In the genomic region with DNA sequence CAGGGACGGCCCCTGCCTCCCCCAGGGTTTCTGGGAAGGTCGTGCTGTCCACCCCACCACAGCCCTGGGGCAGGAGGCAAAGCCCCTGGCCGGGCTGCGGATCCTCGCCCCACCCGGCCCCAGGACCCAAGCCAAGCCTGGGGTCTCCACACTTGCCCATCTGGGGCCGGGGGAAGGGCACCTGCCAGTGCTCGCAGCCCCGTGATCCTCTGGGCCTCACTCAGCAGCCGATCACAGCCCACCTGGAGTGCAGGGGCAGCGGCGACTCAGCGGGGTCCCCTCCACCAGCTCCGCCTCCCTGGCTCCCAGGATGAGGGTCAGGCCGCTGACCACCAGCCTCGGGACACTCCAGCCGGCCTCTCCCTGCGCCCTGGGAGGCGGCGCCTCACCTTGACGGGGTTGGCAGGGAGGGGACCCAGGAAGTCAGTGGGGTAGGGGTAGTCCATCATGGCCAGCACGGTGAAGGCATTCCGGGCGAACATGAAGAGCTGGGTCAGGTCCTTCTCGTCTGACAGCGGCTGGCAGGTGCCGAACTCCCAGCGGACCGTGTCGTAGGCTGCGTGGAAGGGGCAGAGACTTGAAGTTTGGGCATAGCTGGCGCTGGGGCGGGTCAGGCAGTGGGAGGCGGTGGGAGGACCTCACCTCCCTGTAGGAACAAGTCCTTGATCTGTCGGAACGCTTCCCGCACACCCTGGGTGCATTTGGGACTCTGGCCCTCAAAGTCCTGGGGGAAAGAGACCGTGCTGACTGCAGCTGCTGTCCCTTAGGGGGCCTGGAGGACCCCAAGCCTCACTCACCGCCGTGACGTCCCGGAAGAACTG, we compare ENCODE assay signal across 15 cellular contexts. TPM values are rescaled to one million over a fixed set of nuclear protein-coding genes. Genes with fewer than 3 reads are reported as not detected.
DNase-seq lines count a peak whose midpoint lies in the region; ATAC-seq and TF ChIP-seq lines count a peak whose summit lies in the region.
"Had no signal": no experiment of that assay in that cellular context is flagged by ENCODE, and none has a peak within 500 bp of the region (broad histone marks: within the 10 kb centered on the region; RNA-seq: fewer than 3 reads in every experiment).

No MANE protein-coding gene starts in this region.

- CTCF ChIA-PET in activated B cell treated with CpG ODN at 0.5 μM for 24 hours (lab: Charles Lee): interaction anchor here (1.1 kb wide), 1 partner anchor 45 kb away, joined by 3 read pairs; no protein-coding TSS in a partner anchor
- CTCF ChIA-PET in naive thymus-derived CD4-positive, alpha-beta T cell (lab: Charles Lee): no interaction called here

- no peaks in the 10 kb centered on the region for H3K27me3 Mint-ChIP-seq in CD4-positive, CD25-positive, alpha-beta regulatory T cell
- H3K27me3 Mint-ChIP-seq in activated B cell treated with CpG ODN at 0.5 μM for 24 hours: no peaks in the 10 kb centered on the region
- H3K27me3 Mint-ChIP-seq in naive thymus-derived CD4-positive, alpha-beta T cell: no peaks in the 10 kb centered on the region

- peaks cover 0 to 10% (median 0%) of the 10 kb centered on the region in 4 donors for H3K4me1 Mint-ChIP-seq in CD4-positive, CD25-positive, alpha-beta regulatory T cell
- H3K4me1 Mint-ChIP-seq in activated B cell treated with CpG ODN at 0.5 μM for 24 hours: peaks cover 10% of the 10 kb centered on the region
- H3K4me1 Mint-ChIP-seq in naive thymus-derived CD4-positive, alpha-beta T cell: peaks cover 0 to 11% (median 5%) of the 10 kb centered on the region in 7 donors

- no peaks in the 10 kb centered on the region for H3K9me3 Mint-ChIP-seq in CD4-positive, CD25-positive, alpha-beta regulatory T cell
- H3K9me3 Mint-ChIP-seq in activated B cell treated with CpG ODN at 0.5 μM for 24 hours: no peaks in the 10 kb centered on the region
- no peaks in the 10 kb centered on the region for H3K9me3 Mint-ChIP-seq in naive thymus-derived CD4-positive, alpha-beta T cell

- no peaks in the 10 kb centered on the region for H3K36me3 Mint-ChIP-seq in CD4-positive, CD25-positive, alpha-beta regulatory T cell
- peaks cover 29% of the 10 kb centered on the region for H3K36me3 Mint-ChIP-seq in activated B cell treated with CpG ODN at 0.5 μM for 24 hours (ENCODE audit: low read depth)
- peaks cover 0 to 3% (median 0%) of the 10 kb centered on the region in 5 donors for H3K36me3 Mint-ChIP-seq in naive thymus-derived CD4-positive, alpha-beta T cell

- intact Hi-C loops in activated B cell treated with CpG ODN at 0.5 μM for 24 hours (cut with micrococcal nuclease) (no loop called here), left colon (cut with DNase I, micrococcal nuclease) (loop anchor here in 1 of 2 donors (10.0 kb wide), 1 partner anchor 122 kb away; a partner anchor contains a TSS)
- intact Hi-C loops in naive thymus-derived CD4-positive, alpha-beta T cell (cut with micrococcal nuclease): no loop called here

- H3K27ac Mint-ChIP-seq in CD4-positive, CD25-positive, alpha-beta regulatory T cell: no peak overlapping the region
- H3K27ac Mint-ChIP-seq in activated B cell treated with CpG ODN at 0.5 μM for 24 hours: no peak overlapping the region
- peak overlapping the region in 4 of 9 donors; percentile 14 to 43 (median 26) for H3K27ac Mint-ChIP-seq in naive thymus-derived CD4-positive, alpha-beta T cell

- 0 out of 2 replicates have a peak, but pooled peaks cover 8% of the 10 kb centered on the region for H4K20me1 ChIP-seq in DND-41 (ENCODE audit: insufficient read depth, low read length)

- ATAC-seq in CD4-positive, CD25-positive, alpha-beta regulatory T cell (ENCODE audit: low read depth in 2 of 2): no peak
- ATAC-seq in DND-41 (ENCODE audit: insufficient read depth, low read depth) (no peak), activated B cell treated with CpG ODN at 0.5 μM for 24 hours (ENCODE audit: low read depth) (no peak), left colon (no peak)
- ATAC-seq in naive thymus-derived CD4-positive, alpha-beta T cell: no peak

- POLR2A ChIA-PET in activated B cell treated with CpG ODN at 0.5 μM for 24 hours (lab: Charles Lee): interaction anchor here (1.1 to 3.3 kb wide), 4 partner anchors 14 to 165 kb away, joined by 3 to 10 read pairs (median 4); a partner anchor contains a TSS
- POLR2A ChIA-PET in naive thymus-derived CD4-positive, alpha-beta T cell (lab: Charles Lee): interaction anchor here (0.7 to 3.6 kb wide), 5 partner anchors 15 to 129 kb away, joined by 3 to 21 read pairs (median 3); a partner anchor contains a TSS

- H3K27ac ChIP-seq in CD4-positive, CD25-positive, alpha-beta regulatory T cell (ENCODE audit: insufficient read depth, low read length, poor library complexity, severe bottlenecking): no peak overlapping the region
- H3K27ac ChIP-seq in DND-41 (ENCODE audit: low read length): no peak overlapping the region
- H3K27ac ChIP-seq in naive thymus-derived CD4-positive, alpha-beta T cell (ENCODE audit: low read depth, low read length): peak overlapping the region; percentile 59
- H3K27ac ChIP-seq: SJSA1, tibial artery had no signal

- DNase-seq in CD4-positive, CD25-positive, alpha-beta regulatory T cell: no peak
- DNase-seq in DND-41: no peak
- DNase-seq in activated B cell treated with CpG ODN at 0.5 μM for 24 hours: no peak
- DNase-seq in naive thymus-derived CD4-positive, alpha-beta T cell: no peak
- no peak for DNase-seq in DMS53 treated with DMSO at 0.1 percent for 48 hours (lab: John Stamatoyannopoulos, UW; ENCODE audit: unreplicated experiment)
- no peak for DNase-seq in foreskin melanocyte
- no peak for DNase-seq in left colon
- DNase-seq: activated CD4-positive, CD25-positive, alpha-beta regulatory T cell; cortex of kidney; NCI-H1105 treated with DMSO at 0.1 percent for 48 hours; NCI-H524 treated with DMSO at 0.1 percent for 48 hours; tibial artery had no signal

- no peak overlapping the region for H3K4me3 ChIP-seq in CD4-positive, CD25-positive, alpha-beta regulatory T cell (ENCODE audit: low read depth, low read length)
- H3K4me3 ChIP-seq in DND-41 (ENCODE audit: low read depth in 1 of 2, low read length in 2 of 2): peak overlapping the region in 1 of 2 experiments; percentile 53; a peak in 2 of 4 replicates
- H3K4me3 ChIP-seq in naive thymus-derived CD4-positive, alpha-beta T cell (ENCODE audit: low read length): no peak overlapping the region
- H3K4me3 ChIP-seq: SJSA1 had no signal

- H2AFZ ChIP-seq in DND-41 (ENCODE audit: low read depth, low read length): no peak overlapping the region

- peak overlapping the region; percentile 61 for H3K4me2 ChIP-seq in DND-41 (ENCODE audit: insufficient read depth, low read length)

- H3K4me1 ChIP-seq in CD4-positive, CD25-positive, alpha-beta regulatory T cell (ENCODE audit: control insufficient read depth, insufficient read depth, low read length, poor library complexity, severe bottlenecking): peaks cover 15% of the 10 kb centered on the region
- H3K4me1 ChIP-seq in DND-41 (ENCODE audit: insufficient read depth, low read length): peaks cover 24% of the 10 kb centered on the region
- H3K4me1 ChIP-seq in naive thymus-derived CD4-positive, alpha-beta T cell (ENCODE audit: control insufficient read depth in 2 of 2, insufficient read depth in 2 of 2, low read length in 2 of 2): peaks cover 0 to 4% of the 10 kb centered on the region in 2 donors

- H3K9me3 ChIP-seq in CD4-positive, CD25-positive, alpha-beta regulatory T cell (ENCODE audit: control insufficient read depth in 2 of 2, low read length in 2 of 2): no peaks in the 10 kb centered on the region
- no peaks in the 10 kb centered on the region for H3K9me3 ChIP-seq in DND-41 (ENCODE audit: insufficient read depth, low read length, severe bottlenecking)
- no peaks in the 10 kb centered on the region for H3K9me3 ChIP-seq in naive thymus-derived CD4-positive, alpha-beta T cell (ENCODE audit: control insufficient read depth in 2 of 3, low read length in 3 of 3)
- H3K9me3 ChIP-seq: SJSA1, tibial artery had no signal

- no peaks in the 10 kb centered on the region for H3K27me3 ChIP-seq in CD4-positive, CD25-positive, alpha-beta regulatory T cell (ENCODE audit: control insufficient read depth, insufficient read depth, low read length)
- H3K27me3 ChIP-seq in DND-41 (ENCODE audit: insufficient read depth, low read length, poor library complexity): no peaks in the 10 kb centered on the region
- no peaks in the 10 kb centered on the region for H3K27me3 ChIP-seq in naive thymus-derived CD4-positive, alpha-beta T cell (ENCODE audit: control insufficient read depth in 2 of 2, insufficient read depth in 2 of 2, low read length in 2 of 2)

- peaks cover 6% of the 10 kb centered on the region for H3K36me3 ChIP-seq in CD4-positive, CD25-positive, alpha-beta regulatory T cell (ENCODE audit: control insufficient read depth, insufficient read depth, low read length)
- H3K36me3 ChIP-seq in DND-41 (ENCODE audit: insufficient read depth, low read length): peaks cover 54% of the 10 kb centered on the region
- peaks cover 0 to 54% (median 4%) of the 10 kb centered on the region in 3 experiments for H3K36me3 ChIP-seq in naive thymus-derived CD4-positive, alpha-beta T cell (ENCODE audit: control insufficient read depth in 2 of 3, insufficient read depth in 3 of 3, low read length in 3 of 3)

- H3K4me3 Mint-ChIP-seq in CD4-positive, CD25-positive, alpha-beta regulatory T cell: peak overlapping the region; percentile 44 to 88 (median 80)
- H3K4me3 Mint-ChIP-seq in activated B cell treated with CpG ODN at 0.5 μM for 24 hours: peak overlapping the region; percentile 74
- H3K4me3 Mint-ChIP-seq in naive thymus-derived CD4-positive, alpha-beta T cell: peak overlapping the region in 8 of 10 donors; percentile 47 to 81 (median 72)

- no peak for TF ChIP-seq CTCF in DND-41 (IDR thresholded peaks at IDR 0.05; ENCODE audit: borderline replicate concordance, extremely low read depth, low read length, poor library complexity, severe bottlenecking)
- TF ChIP-seq CTCF in activated B cell treated with CpG ODN at 0.5 μM for 24 hours (IDR thresholded peaks at IDR 0.05): no peak

- H3K9ac ChIP-seq in DND-41 (ENCODE audit: low read depth, low read length): 0 out of 2 replicates have a peak overlapping the region, but pooled peaks have one; percentile 26

- H3K79me2 ChIP-seq in DND-41 (ENCODE audit: insufficient read depth, low read length): peaks cover 17% of the 10 kb centered on the region

RNA-seq across cellular contexts. Expression of a gene that starts 1.8 kb away (rescaled TPM):
- total RNA-seq in CD4-positive, CD25-positive, alpha-beta regulatory T cell: 343 TPM
- 100 to 1,000 TPM; 119 to 164 (median 153) TPM for polyA plus RNA-seq in CD4-positive, CD25-positive, alpha-beta regulatory T cell
- total RNA-seq in activated B cell treated with CpG ODN at 0.5 μM for 24 hours (254 and 259 TPM in 2 replicates), left colon (10 to 100 TPM; 53.1 to 66.0 TPM)
- total RNA-seq in naive thymus-derived CD4-positive, alpha-beta T cell: 100 to 1,000 TPM; 235 to 328 (median 298) TPM
- polyA plus RNA-seq in naive thymus-derived CD4-positive, alpha-beta T cell: 100 to 1,000 TPM in 1 of 2 donors, 10 to 100 TPM in 1; 86.9 to 120 TPM

RNA-seq across cellular contexts. Expression of a gene that starts 26.0 kb away (rescaled TPM):
- 71.3 TPM for total RNA-seq in CD4-positive, CD25-positive, alpha-beta regulatory T cell
- polyA plus RNA-seq in CD4-positive, CD25-positive, alpha-beta regulatory T cell: 10 to 100 TPM; 42.1 to 53.5 (median 45.7) TPM
- total RNA-seq in activated B cell treated with CpG ODN at 0.5 μM for 24 hours (33.6 and 37.7 TPM in 2 replicates), left colon (10 to 100 TPM; 50.0 to 53.5 TPM)
- total RNA-seq in naive thymus-derived CD4-positive, alpha-beta T cell: 10 to 100 TPM; 57.3 to 74.2 (median 70.2) TPM
- polyA plus RNA-seq in naive thymus-derived CD4-positive, alpha-beta T cell: 10 to 100 TPM; 36.0 to 51.2 TPM

RNA-seq across cellular contexts. Expression of a gene that starts 26.2 kb away (rescaled TPM):
- not detected for total RNA-seq in CD4-positive, CD25-positive, alpha-beta regulatory T cell
- not detected for polyA plus RNA-seq in CD4-positive, CD25-positive, alpha-beta regulatory T cell
- total RNA-seq in activated B cell treated with CpG ODN at 0.5 μM for 24 hours (0.22 TPM in 1 of 2 replicates, not detected in the other), left colon (under 1 TPM; 0.46 to 0.47 TPM)
- not detected for total RNA-seq in naive thymus-derived CD4-positive, alpha-beta T cell
- polyA plus RNA-seq in naive thymus-derived CD4-positive, alpha-beta T cell: not detected
- total RNA-seq: H4, SJSA1, skeletal muscle tissue had no signal

RNA-seq across cellular contexts. Expression of a gene that starts 35.5 kb away (rescaled TPM):
- total RNA-seq in CD4-positive, CD25-positive, alpha-beta regulatory T cell: 14.8 TPM
- 1 to 10 TPM; 1.3 to 3.6 (median 1.7) TPM for polyA plus RNA-seq in CD4-positive, CD25-positive, alpha-beta regulatory T cell
- total RNA-seq in activated B cell treated with CpG ODN at 0.5 μM for 24 hours: 13.4 and 17.2 TPM in 2 replicates
- 10 to 100 TPM; 11.6 to 27.6 (median 15.2) TPM for total RNA-seq in naive thymus-derived CD4-positive, alpha-beta T cell
- polyA plus RNA-seq in naive thymus-derived CD4-positive, alpha-beta T cell: 1 to 10 TPM in 1 of 2 donors, under 1 TPM in 1; 0.71 to 1.4 TPM
- 10 to 100 TPM; 13.0 to 18.2 TPM for total RNA-seq in left colon

RNA-seq across cellular contexts. Expression of a gene that starts 42.4 kb away (rescaled TPM):
- 1.2 TPM for total RNA-seq in CD4-positive, CD25-positive, alpha-beta regulatory T cell
- under 1 TPM; 0.09 to 0.62 (median 0.18) TPM for polyA plus RNA-seq in CD4-positive, CD25-positive, alpha-beta regulatory T cell
- total RNA-seq in activated B cell treated with CpG ODN at 0.5 μM for 24 hours: 0.80 and 0.81 TPM in 2 replicates
- total RNA-seq in naive thymus-derived CD4-positive, alpha-beta T cell: 10 to 100 TPM in 1 of 5 experiments, 1 to 10 TPM in 1, under 1 TPM in 3; 0.16 to 22.1 (median 0.74) TPM
- polyA plus RNA-seq in naive thymus-derived CD4-positive, alpha-beta T cell: under 1 TPM in 1 of 2 donors, not detected in 1; 0.18 TPM
- total RNA-seq in left colon: 10 to 100 TPM; 10.3 to 16.8 TPM
